ENCODE assay signal across 19 cellular contexts in the genomic region with DNA sequence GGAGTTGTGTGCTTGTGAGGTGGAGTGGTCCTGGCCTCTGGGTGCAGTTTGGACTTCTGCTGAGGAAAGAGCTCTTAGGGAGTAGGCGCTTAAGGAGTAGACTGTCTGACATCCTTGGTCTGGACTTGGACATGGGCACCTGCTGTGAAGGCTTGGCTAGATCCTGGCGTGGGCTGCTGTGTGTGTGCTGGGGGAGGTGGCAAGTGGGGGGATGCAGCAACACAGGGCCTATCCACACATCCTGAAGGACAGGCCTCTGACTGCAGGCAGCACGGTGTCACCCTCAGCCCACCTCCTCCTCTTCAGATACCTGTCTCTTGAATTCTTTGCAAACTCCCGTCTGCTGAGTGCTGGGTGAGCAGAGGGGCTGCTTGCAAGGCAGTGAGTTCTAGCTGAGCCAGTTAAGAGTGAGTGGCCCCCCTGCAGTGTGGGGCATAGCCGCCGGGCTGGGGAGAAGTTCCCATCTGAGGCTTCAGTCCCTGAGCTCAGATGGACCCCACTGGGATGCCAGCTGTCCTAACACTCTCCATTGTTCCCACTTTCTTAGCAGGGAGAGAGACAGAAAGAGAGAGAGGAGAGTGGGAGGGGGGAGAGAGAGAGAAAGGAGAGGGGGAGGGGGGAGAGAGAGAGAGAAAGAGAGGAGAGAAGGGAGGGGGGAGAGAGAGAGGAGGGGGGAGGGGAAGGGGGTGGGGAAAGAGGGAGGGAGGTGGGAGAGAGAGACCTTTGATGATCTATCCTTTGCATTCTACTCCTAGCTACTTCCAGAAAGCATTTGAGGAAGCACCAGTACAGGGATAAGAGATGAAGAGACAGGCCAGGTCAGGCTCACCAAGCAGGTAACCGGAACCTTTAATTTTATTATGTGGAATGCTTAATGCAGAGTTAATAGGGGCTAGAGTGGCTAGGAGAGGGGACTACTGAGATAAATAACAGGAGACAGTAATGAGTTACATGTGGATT. TPM values are rescaled to one million over a fixed set of nuclear protein-coding genes. Genes with fewer than 3 reads are reported as not detected.
DNase-seq lines count a peak whose midpoint lies in the region; ATAC-seq, FAIRE-seq and TF ChIP-seq lines count a peak whose summit lies in the region.
"Had no signal": no experiment of that assay in that cellular context is flagged by ENCODE, and none has a peak within 500 bp of the region (broad histone marks: within the 10 kb centered on the region; RNA-seq: fewer than 3 reads in every experiment).

No MANE protein-coding gene starts in this region.

- peaks cover 20% of the 10 kb centered on the region for H3K4me1 Mint-ChIP-seq in astrocyte (ENCODE audit: low read depth, unreplicated experiment)
- peaks cover 9 to 30% of the 10 kb centered on the region in 2 donors for H3K4me1 Mint-ChIP-seq in natural killer cell
- H3K4me1 Mint-ChIP-seq: activated CD4-positive, alpha-beta memory T cell treated with anti-CD3 and anti-CD28 coated beads, Interleukin-2, amount 10 ng/mL, durations not matched to agents 7 days and 5 days had no signal

- peaks cover 22% of the 10 kb centered on the region for H3K36me3 Mint-ChIP-seq in astrocyte (ENCODE audit: low read depth, unreplicated experiment)
- H3K36me3 Mint-ChIP-seq in natural killer cell, result no peaks in the 10 kb centered on the region

- H3K27ac ChIP-seq in HUES6 (ENCODE audit: low read depth, low read length), result no peak overlapping the region
- no peak overlapping the region for H3K27ac ChIP-seq in astrocyte (ENCODE audit: low read depth, low read length)
- no peak overlapping the region for H3K27ac ChIP-seq in mesendoderm (ENCODE audit: low read depth, low read length)
- no peak overlapping the region for H3K27ac ChIP-seq in aorta (ENCODE audit: low read depth in 1 of 2, low read length in 2 of 2)
- H3K27ac ChIP-seq: foreskin keratinocyte, parathyroid adenoma, VCaP had no signal

- TF ChIP-seq CTCF in astrocyte (IDR thresholded peaks at IDR 0.05; ENCODE audit: insufficient read depth, low read depth, low read length), result no peak
- no peak for TF ChIP-seq CTCF in natural killer cell (IDR thresholded peaks at IDR 0.05)

- H3K9me3 ChIP-seq in HUES6 (ENCODE audit: control insufficient read depth, insufficient read depth, low read depth, low read length) (no peaks in the 10 kb centered on the region), astrocyte (ENCODE audit: insufficient read depth, low read depth, low read length) (no peaks in the 10 kb centered on the region), aorta (ENCODE audit: control insufficient read depth, low read length) (no peaks in the 10 kb centered on the region)

- H2AFZ ChIP-seq in astrocyte (ENCODE audit: low read depth, low read length), result no peak overlapping the region
- H2AFZ ChIP-seq: parathyroid adenoma had no signal

- H3K4me3 Mint-ChIP-seq in astrocyte (ENCODE audit: unreplicated experiment) (peak overlapping the region; percentile 50), natural killer cell (no peak overlapping the region)
- H3K4me3 Mint-ChIP-seq: activated CD4-positive, alpha-beta memory T cell treated with anti-CD3 and anti-CD28 coated beads, Interleukin-2, amount 10 ng/mL, durations not matched to agents 7 days and 5 days had no signal

- no peak overlapping the region for H3K4ac ChIP-seq in mesendoderm (ENCODE audit: low read depth, low read length)

- intact Hi-C loops in aorta (cut with DNase I) (no loop called here), natural killer cell (cut with micrococcal nuclease) (no loop called here)

- H3K79me2 ChIP-seq in astrocyte (ENCODE audit: insufficient read depth, low read length) (no peaks in the 10 kb centered on the region), mesendoderm (ENCODE audit: control insufficient read depth, insufficient read depth, low read length) (no peaks in the 10 kb centered on the region)
- H3K79me2 ChIP-seq: parathyroid adenoma had no signal

- no peaks in the 10 kb centered on the region for H3K27me3 ChIP-seq in HUES6 (ENCODE audit: control insufficient read depth, insufficient read depth, low read length)
- H3K27me3 ChIP-seq in astrocyte (ENCODE audit: insufficient read depth, low read length), result no peaks in the 10 kb centered on the region
- no peaks in the 10 kb centered on the region for H3K27me3 ChIP-seq in mesendoderm (ENCODE audit: insufficient read depth, low read length, poor library complexity)
- no peaks in the 10 kb centered on the region for H3K27me3 ChIP-seq in aorta (ENCODE audit: control insufficient read depth in 1 of 2, insufficient read depth in 2 of 2, low read length in 1 of 2)
- H3K27me3 ChIP-seq: foreskin keratinocyte had no signal

- no peak overlapping the region for H3K23ac ChIP-seq in mesendoderm (ENCODE audit: low read length)

- H3K79me1 ChIP-seq in mesendoderm (ENCODE audit: low read length), result no peaks in the 10 kb centered on the region

- ATAC-seq in aorta (ENCODE audit: low FRiP score), result no peak
- ATAC-seq in natural killer cell, result no peak
- ATAC-seq: foreskin keratinocyte, K562, left ventricle myocardium superior had no signal

- H2BK5ac ChIP-seq in mesendoderm (ENCODE audit: low read length), result no peak overlapping the region

- no peak overlapping the region for H3K27ac Mint-ChIP-seq in astrocyte (ENCODE audit: unreplicated experiment)
- H3K27ac Mint-ChIP-seq in natural killer cell, result no peak overlapping the region
- H3K27ac Mint-ChIP-seq: activated CD4-positive, alpha-beta memory T cell treated with anti-CD3 and anti-CD28 coated beads, Interleukin-2, amount 10 ng/mL, durations not matched to agents 7 days and 5 days; activated T-helper 2 cell treated with anti-CD3 and anti-CD28 coated beads, Interferon-gamma antibody, Interleukin-2, Interleukin-4, amounts not matched to agents 10 μg/mL and 5 μg/mL and 100 μg/mL, durations not matched to agents 14 hours and 24 hours and 36 hours had no signal

- no peak overlapping the region for H3K18ac ChIP-seq in mesendoderm (ENCODE audit: low read length)

- no peak overlapping the region for H4K8ac ChIP-seq in mesendoderm (ENCODE audit: low read depth, low read length)

- H3K4me3 ChIP-seq in HUES6 (ENCODE audit: low read depth, low read length) (peak overlapping the region; percentile 28), astrocyte (ENCODE audit: insufficient read depth, low read depth, low read length) (no peak overlapping the region), mesendoderm (ENCODE audit: low read length) (no peak overlapping the region), aorta (ENCODE audit: low read length in 2 of 2) (no peak overlapping the region)
- H3K4me3 ChIP-seq: K562 had no signal

- H3K27me3 Mint-ChIP-seq in astrocyte (ENCODE audit: low read depth, unreplicated experiment) (no peaks in the 10 kb centered on the region), natural killer cell (ENCODE audit: low read depth in 2 of 2) (no peaks in the 10 kb centered on the region)
- H3K27me3 Mint-ChIP-seq: activated CD4-positive, alpha-beta memory T cell treated with anti-CD3 and anti-CD28 coated beads, Interleukin-2, amount 10 ng/mL, durations not matched to agents 7 days and 5 days had no signal

- H3K36me3 ChIP-seq in HUES6 (ENCODE audit: control insufficient read depth, insufficient read depth, low read length), result peaks cover 28% of the 10 kb centered on the region
- peaks cover 10% of the 10 kb centered on the region for H3K36me3 ChIP-seq in astrocyte (ENCODE audit: insufficient read depth, low read length)
- H3K36me3 ChIP-seq in mesendoderm (ENCODE audit: control insufficient read depth, insufficient read depth, low read length), result peaks cover 2% of the 10 kb centered on the region
- peaks cover 0 to 1% of the 10 kb centered on the region in 2 donors for H3K36me3 ChIP-seq in aorta (ENCODE audit: control insufficient read depth in 1 of 2, insufficient read depth in 2 of 2, low read length in 1 of 2)

- H2BK15ac ChIP-seq in mesendoderm (replicated peaks; ENCODE audit: low read depth), result no peak overlapping the region

- no CpG with 5 or more reads among the region's 7 CpGs for WGBS in mesendoderm (ENCODE audit: extremely low coverage, insufficient coverage, low lambda C conversion rate)
- 70 to 77% methylated on average over 7 of the region's 7 CpGs for WGBS in aorta, 2 donors

- peaks cover 13% of the 10 kb centered on the region for H4K20me1 ChIP-seq in astrocyte (ENCODE audit: insufficient read depth, low read length)

- H2AK5ac ChIP-seq in mesendoderm (ENCODE audit: low read length), result no peak overlapping the region

- DNase-seq in ELF-1 (ENCODE audit: low read depth, low spot score) (peak; percentile 75), astrocyte (ENCODE audit: low read depth) (no peak), mesendoderm (peak; percentile 59), aorta (no peak), natural killer cell (no peak), occipital lobe (lab: John Stamatoyannopoulos, UW) (no peak)
- DNase-seq: activated CD4-positive, alpha-beta memory T cell treated with anti-CD3 and anti-CD28 coated beads, Interleukin-2, amount 10 ng/mL, durations not matched to agents 7 days and 5 days; foreskin keratinocyte; left ventricle myocardium superior; NCI-H1048; stimulated activated CD4-positive, alpha-beta T cell treated with anti-CD3 and anti-CD28 coated beads, Interleukin-4, amount 100 ng/mL, for 1 hour; T-helper 1 cell had no signal

- FAIRE-seq in astrocyte (lab: Jason Lieb, UNC), result no peak
- FAIRE-seq: K562 had no signal

- H3K4me1 ChIP-seq in HUES6 (ENCODE audit: control insufficient read depth, insufficient read depth, low read length), result peaks cover 18% of the 10 kb centered on the region
- peaks cover 4% of the 10 kb centered on the region for H3K4me1 ChIP-seq in astrocyte (ENCODE audit: insufficient read depth, low read length)
- peaks cover 6% of the 10 kb centered on the region for H3K4me1 ChIP-seq in mesendoderm (ENCODE audit: control insufficient read depth, low read depth, low read length)
- no peaks in the 10 kb centered on the region for H3K4me1 ChIP-seq in aorta (ENCODE audit: control insufficient read depth in 1 of 2, insufficient read depth in 2 of 2, low read length in 2 of 2)
- H3K4me1 ChIP-seq: foreskin keratinocyte, parathyroid adenoma had no signal

- H3K4me2 ChIP-seq in astrocyte (ENCODE audit: low read length) (no peak overlapping the region), mesendoderm (ENCODE audit: low read length) (no peak overlapping the region)

- peak overlapping the region; percentile 29 for H3K56ac ChIP-seq in mesendoderm (ENCODE audit: low read length)

- H2BK120ac ChIP-seq in mesendoderm (ENCODE audit: low read depth, low read length), result no peak overlapping the region

- no peak overlapping the region for H4K5ac ChIP-seq in mesendoderm (ENCODE audit: low read length)

- H3K9ac ChIP-seq in HUES6 (ENCODE audit: low read length) (no peak overlapping the region), astrocyte (ENCODE audit: low read length) (no peak overlapping the region), mesendoderm (ENCODE audit: low read length) (no peak overlapping the region)
- H3K9ac ChIP-seq: parathyroid adenoma had no signal

- H3K9me3 Mint-ChIP-seq in astrocyte (ENCODE audit: unreplicated experiment), result no peaks in the 10 kb centered on the region
- H3K9me3 Mint-ChIP-seq in natural killer cell, result no peaks in the 10 kb centered on the region
- H3K9me3 Mint-ChIP-seq: activated CD4-positive, alpha-beta memory T cell treated with anti-CD3 and anti-CD28 coated beads, Interleukin-2, amount 10 ng/mL, durations not matched to agents 7 days and 5 days; activated T-helper 2 cell treated with anti-CD3 and anti-CD28 coated beads, Interferon-gamma antibody, Interleukin-2, Interleukin-4, amounts not matched to agents 10 μg/mL and 5 μg/mL and 100 μg/mL, durations not matched to agents 14 hours and 24 hours and 36 hours had no signal

RNA-seq across cellular contexts. Expression of a gene that starts 12.6 kb away (rescaled TPM):
- 0.10 and 0.34 TPM in 2 replicates for total RNA-seq in astrocyte
- 2.7 TPM for polyA plus RNA-seq in mesendoderm (2013, experiment 1 of 2)
- 2.7 TPM for polyA plus RNA-seq in mesendoderm (2013, experiment 2 of 2)
- total RNA-seq in aorta, result 1 to 10 TPM; 2.6 to 5.9 TPM
- under 1 TPM in 1 of 2 donors, not detected in 1; 0.08 TPM for polyA plus RNA-seq in aorta
- total RNA-seq in natural killer cell, result not detected
- total RNA-seq in occipital lobe, result 1.9 TPM
- total RNA-seq: activated CD4-positive, alpha-beta memory T cell treated with anti-CD3 and anti-CD28 coated beads, Interleukin-2, amount 10 ng/mL, durations not matched to agents 7 days and 5 days; activated T-helper 2 cell treated with anti-CD3 and anti-CD28 coated beads, Interferon-gamma antibody, Interleukin-2, Interleukin-4, amounts not matched to agents 10 μg/mL and 5 μg/mL and 100 μg/mL, durations not matched to agents 14 hours and 24 hours and 36 hours; chondrocyte; foreskin keratinocyte; K562 had no signal
- polyA plus RNA-seq: BJ, K562 had no signal

RNA-seq across cellular contexts. Expression of a gene that starts 18.3 kb away (rescaled TPM):
- total RNA-seq in astrocyte (129 and 149 TPM in 2 replicates), aorta (10 to 100 TPM; 45.9 to 46.2 TPM), natural killer cell (10 to 100 TPM; 38.7 to 40.6 (median 38.8) TPM), occipital lobe (17.8 TPM)
- polyA plus RNA-seq in mesendoderm (2013, experiment 1 of 2), result 235 TPM
- polyA plus RNA-seq in mesendoderm (2013, experiment 2 of 2), result 238 TPM
- 100 to 1,000 TPM; 150 to 169 TPM for polyA plus RNA-seq in aorta

RNA-seq across cellular contexts. Expression of a gene that starts 18.4 kb away (rescaled TPM):
- total RNA-seq in astrocyte (not detected in 2 replicates), aorta (not detected), natural killer cell (not detected), occipital lobe (0.31 TPM)
- 0.31 TPM for polyA plus RNA-seq in mesendoderm (2013, experiment 1 of 2)
- polyA plus RNA-seq in mesendoderm (2013, experiment 2 of 2), result 0.41 TPM
- under 1 TPM in 1 of 2 donors, not detected in 1; 0.18 TPM for polyA plus RNA-seq in aorta
- total RNA-seq: activated CD4-positive, alpha-beta memory T cell treated with anti-CD3 and anti-CD28 coated beads, Interleukin-2, amount 10 ng/mL, durations not matched to agents 7 days and 5 days; activated T-helper 2 cell treated with anti-CD3 and anti-CD28 coated beads, Interferon-gamma antibody, Interleukin-2, Interleukin-4, amounts not matched to agents 10 μg/mL and 5 μg/mL and 100 μg/mL, durations not matched to agents 14 hours and 24 hours and 36 hours; chondrocyte had no signal

Comparison
In these comparisons a context has a peak if more than half of its experiments do, and no peak if none do; other contexts are left out.
1. DNase-seq: peak in ELF-1 (single experiment) and mesendoderm (single experiment); none in astrocyte (single experiment), aorta (0 of 2), natural killer cell (single experiment) and occipital lobe (single experiment).